Comparison of ENCODE assay signal across 1 cellular context in the genomic region with DNA sequence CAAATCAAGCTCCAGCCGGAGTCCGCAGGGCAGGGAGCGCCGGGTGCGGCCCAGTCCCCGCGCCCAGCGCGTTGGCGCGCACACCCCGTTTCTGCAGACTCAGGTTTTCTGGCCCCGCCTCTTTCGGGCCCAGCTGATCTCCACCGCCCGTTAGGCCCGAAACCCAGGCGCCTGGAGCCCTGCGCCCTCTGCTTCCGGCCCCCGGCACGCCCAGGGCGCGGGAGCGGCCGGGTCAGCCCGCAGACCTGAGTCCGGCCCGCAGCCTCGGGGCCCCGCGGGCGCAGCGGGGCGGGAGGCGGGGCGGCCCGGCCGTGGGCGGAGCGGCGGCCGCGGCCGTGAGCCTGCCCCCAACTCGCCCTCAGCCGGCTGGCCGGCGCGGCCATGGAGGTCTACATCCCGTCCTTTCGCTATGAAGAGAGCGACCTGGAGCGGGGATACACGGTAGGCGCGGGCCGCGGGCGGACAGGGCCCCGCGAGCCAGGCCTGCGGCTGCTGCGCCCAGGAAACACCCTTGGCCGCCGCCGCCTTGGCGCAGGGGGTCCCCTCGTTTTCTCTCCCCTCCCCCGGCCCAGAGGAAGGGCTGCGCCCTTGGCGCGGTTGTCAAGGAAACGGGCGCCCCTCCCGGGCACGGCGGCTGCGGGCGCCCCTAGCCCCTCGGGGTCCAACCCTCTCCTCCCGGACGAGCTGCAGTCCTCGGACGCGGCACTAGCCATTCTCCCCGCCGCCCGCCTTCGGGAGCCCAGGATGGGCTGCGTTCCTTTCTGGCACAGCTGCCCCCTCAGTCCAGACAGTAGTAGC.
TF ChIP-seq lines count a peak whose summit lies in the region.

A gene with protein sequence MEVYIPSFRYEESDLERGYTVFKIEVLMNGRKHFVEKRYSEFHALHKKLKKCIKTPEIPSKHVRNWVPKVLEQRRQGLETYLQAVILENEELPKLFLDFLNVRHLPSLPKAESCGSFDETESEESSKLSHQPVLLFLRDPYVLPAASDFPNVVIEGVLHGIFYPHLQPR (plus strand): TSS at position 361 of the 798 bp plus-strand sequence. CDS start 21 bp downstream, at position 382.

TF ChIP-seq in HEK293, 187 proteins besides CTCF, POLR2A, EP300 and RAD21 (continued from another document and continues in another):
- TF ChIP-seq, protein P1, sequence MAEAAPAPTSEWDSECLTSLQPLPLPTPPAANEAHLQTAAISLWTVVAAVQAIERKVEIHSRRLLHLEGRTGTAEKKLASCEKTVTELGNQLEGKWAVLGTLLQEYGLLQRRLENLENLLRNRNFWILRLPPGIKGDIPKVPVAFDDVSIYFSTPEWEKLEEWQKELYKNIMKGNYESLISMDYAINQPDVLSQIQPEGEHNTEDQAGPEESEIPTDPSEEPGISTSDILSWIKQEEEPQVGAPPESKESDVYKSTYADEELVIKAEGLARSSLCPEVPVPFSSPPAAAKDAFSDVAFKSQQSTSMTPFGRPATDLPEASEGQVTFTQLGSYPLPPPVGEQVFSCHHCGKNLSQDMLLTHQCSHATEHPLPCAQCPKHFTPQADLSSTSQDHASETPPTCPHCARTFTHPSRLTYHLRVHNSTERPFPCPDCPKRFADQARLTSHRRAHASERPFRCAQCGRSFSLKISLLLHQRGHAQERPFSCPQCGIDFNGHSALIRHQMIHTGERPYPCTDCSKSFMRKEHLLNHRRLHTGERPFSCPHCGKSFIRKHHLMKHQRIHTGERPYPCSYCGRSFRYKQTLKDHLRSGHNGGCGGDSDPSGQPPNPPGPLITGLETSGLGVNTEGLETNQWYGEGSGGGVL (tag by site-specific recombination; IDR thresholded peaks at IDR 0.05): no peak
- TF ChIP-seq, protein P2, sequence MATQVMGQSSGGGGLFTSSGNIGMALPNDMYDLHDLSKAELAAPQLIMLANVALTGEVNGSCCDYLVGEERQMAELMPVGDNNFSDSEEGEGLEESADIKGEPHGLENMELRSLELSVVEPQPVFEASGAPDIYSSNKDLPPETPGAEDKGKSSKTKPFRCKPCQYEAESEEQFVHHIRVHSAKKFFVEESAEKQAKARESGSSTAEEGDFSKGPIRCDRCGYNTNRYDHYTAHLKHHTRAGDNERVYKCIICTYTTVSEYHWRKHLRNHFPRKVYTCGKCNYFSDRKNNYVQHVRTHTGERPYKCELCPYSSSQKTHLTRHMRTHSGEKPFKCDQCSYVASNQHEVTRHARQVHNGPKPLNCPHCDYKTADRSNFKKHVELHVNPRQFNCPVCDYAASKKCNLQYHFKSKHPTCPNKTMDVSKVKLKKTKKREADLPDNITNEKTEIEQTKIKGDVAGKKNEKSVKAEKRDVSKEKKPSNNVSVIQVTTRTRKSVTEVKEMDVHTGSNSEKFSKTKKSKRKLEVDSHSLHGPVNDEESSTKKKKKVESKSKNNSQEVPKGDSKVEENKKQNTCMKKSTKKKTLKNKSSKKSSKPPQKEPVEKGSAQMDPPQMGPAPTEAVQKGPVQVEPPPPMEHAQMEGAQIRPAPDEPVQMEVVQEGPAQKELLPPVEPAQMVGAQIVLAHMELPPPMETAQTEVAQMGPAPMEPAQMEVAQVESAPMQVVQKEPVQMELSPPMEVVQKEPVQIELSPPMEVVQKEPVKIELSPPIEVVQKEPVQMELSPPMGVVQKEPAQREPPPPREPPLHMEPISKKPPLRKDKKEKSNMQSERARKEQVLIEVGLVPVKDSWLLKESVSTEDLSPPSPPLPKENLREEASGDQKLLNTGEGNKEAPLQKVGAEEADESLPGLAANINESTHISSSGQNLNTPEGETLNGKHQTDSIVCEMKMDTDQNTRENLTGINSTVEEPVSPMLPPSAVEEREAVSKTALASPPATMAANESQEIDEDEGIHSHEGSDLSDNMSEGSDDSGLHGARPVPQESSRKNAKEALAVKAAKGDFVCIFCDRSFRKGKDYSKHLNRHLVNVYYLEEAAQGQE (tag by site-specific recombination; IDR thresholded peaks at IDR 0.05): peak; percentile 30; the same call in 1 of the 2 replicates
- TF ChIP-seq ZNF19 (tag by site-specific recombination; IDR thresholded peaks at IDR 0.05; ENCODE audit: low read depth) (no peak), ZNF184 (tag by site-specific recombination; IDR thresholded peaks at IDR 0.05) (0 out of 2 replicates have a peak, but pooled peaks have one; percentile 18), ZBTB21 (tag by site-specific recombination; IDR thresholded peaks at IDR 0.05) (0 out of 2 replicates have a peak, but pooled peaks have one; percentile 15), WT1 (tag by site-specific recombination; IDR thresholded peaks at IDR 0.05) (no peak; the same call in 1 of the 2 replicates), ZNF510 (tag by site-specific recombination; IDR thresholded peaks at IDR 0.05; ENCODE audit: insufficient replicate concordance) (no peak), ZNF596 (tag by site-specific recombination; IDR thresholded peaks at IDR 0.05) (no peak), ZNF132 (tag by site-specific recombination; IDR thresholded peaks at IDR 0.05; ENCODE audit: borderline replicate concordance) (no peak), ZBTB20 (tag by site-specific recombination; IDR thresholded peaks at IDR 0.05) (peak; percentile 70; the same call in 1 of the 2 replicates), ZNF133 (tag by site-specific recombination; IDR thresholded peaks at IDR 0.05) (no peak), ZNF514 (tag by site-specific recombination; IDR thresholded peaks at IDR 0.05) (no peak), FEZF1 (tag by site-specific recombination; IDR thresholded peaks at IDR 0.05) (no peak), TRIM28 (IDR thresholded peaks at IDR 0.05; ENCODE audit: borderline replicate concordance, low read length) (no peak), ZNF341 (tag by site-specific recombination; IDR thresholded peaks at IDR 0.05; ENCODE audit: low read depth) (peak; percentile 90), ZNF350 (tag by site-specific recombination; IDR thresholded peaks at IDR 0.05) (no peak), HOXD13 (CRISPR knock-in tag; IDR thresholded peaks at IDR 0.05; ENCODE audit: borderline replicate concordance) (no peak), ZNF701 (tag by site-specific recombination; IDR thresholded peaks at IDR 0.05) (no peak), KLF8 (tag by site-specific recombination; IDR thresholded peaks at IDR 0.05) (peak; percentile 63), ZNF155 (tag by site-specific recombination; IDR thresholded peaks at IDR 0.05) (no peak), ZBTB48 (tag by site-specific recombination; IDR thresholded peaks at IDR 0.05) (no peak), KLF16 (tag by site-specific recombination; IDR thresholded peaks at IDR 0.05) (0 out of 2 replicates have a peak, but pooled peaks have one; percentile 34), SETDB1 (IDR thresholded peaks at IDR 0.05; ENCODE audit: insufficient read length, low read length) (no peak), ZNF175 (tag by site-specific recombination; IDR thresholded peaks at IDR 0.05) (no peak), ZNF664 (tag by site-specific recombination; IDR thresholded peaks at IDR 0.05) (no peak), ZNF548 (tag by site-specific recombination; IDR thresholded peaks at IDR 0.05) (no peak), MYNN (tag by site-specific recombination; IDR thresholded peaks at IDR 0.05; ENCODE audit: borderline replicate concordance) (no peak), ZNF560 (tag by site-specific recombination; IDR thresholded peaks at IDR 0.05; ENCODE audit: borderline replicate concordance) (no peak), GFI1B (tag by site-specific recombination; IDR thresholded peaks at IDR 0.05) (no peak), OVOL3 (tag by site-specific recombination; IDR thresholded peaks at IDR 0.05) (no peak), ZNF658 (tag by site-specific recombination; IDR thresholded peaks at IDR 0.05) (no peak)
- TF ChIP-seq, protein P3, sequence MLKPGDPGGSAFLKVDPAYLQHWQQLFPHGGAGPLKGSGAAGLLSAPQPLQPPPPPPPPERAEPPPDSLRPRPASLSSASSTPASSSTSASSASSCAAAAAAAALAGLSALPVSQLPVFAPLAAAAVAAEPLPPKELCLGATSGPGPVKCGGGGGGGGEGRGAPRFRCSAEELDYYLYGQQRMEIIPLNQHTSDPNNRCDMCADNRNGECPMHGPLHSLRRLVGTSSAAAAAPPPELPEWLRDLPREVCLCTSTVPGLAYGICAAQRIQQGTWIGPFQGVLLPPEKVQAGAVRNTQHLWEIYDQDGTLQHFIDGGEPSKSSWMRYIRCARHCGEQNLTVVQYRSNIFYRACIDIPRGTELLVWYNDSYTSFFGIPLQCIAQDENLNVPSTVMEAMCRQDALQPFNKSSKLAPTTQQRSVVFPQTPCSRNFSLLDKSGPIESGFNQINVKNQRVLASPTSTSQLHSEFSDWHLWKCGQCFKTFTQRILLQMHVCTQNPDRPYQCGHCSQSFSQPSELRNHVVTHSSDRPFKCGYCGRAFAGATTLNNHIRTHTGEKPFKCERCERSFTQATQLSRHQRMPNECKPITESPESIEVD (tag by site-specific recombination; IDR thresholded peaks at IDR 0.05): no peak
- TF ChIP-seq, protein P4, sequence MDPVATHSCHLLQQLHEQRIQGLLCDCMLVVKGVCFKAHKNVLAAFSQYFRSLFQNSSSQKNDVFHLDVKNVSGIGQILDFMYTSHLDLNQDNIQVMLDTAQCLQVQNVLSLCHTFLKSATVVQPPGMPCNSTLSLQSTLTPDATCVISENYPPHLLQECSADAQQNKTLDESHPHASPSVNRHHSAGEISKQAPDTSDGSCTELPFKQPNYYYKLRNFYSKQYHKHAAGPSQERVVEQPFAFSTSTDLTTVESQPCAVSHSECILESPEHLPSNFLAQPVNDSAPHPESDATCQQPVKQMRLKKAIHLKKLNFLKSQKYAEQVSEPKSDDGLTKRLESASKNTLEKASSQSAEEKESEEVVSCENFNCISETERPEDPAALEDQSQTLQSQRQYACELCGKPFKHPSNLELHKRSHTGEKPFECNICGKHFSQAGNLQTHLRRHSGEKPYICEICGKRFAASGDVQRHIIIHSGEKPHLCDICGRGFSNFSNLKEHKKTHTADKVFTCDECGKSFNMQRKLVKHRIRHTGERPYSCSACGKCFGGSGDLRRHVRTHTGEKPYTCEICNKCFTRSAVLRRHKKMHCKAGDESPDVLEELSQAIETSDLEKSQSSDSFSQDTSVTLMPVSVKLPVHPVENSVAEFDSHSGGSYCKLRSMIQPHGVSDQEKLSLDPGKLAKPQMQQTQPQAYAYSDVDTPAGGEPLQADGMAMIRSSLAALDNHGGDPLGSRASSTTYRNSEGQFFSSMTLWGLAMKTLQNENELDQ (tag by site-specific recombination; IDR thresholded peaks at IDR 0.05; ENCODE audit: low read depth): no peak
- TF ChIP-seq, protein P5, sequence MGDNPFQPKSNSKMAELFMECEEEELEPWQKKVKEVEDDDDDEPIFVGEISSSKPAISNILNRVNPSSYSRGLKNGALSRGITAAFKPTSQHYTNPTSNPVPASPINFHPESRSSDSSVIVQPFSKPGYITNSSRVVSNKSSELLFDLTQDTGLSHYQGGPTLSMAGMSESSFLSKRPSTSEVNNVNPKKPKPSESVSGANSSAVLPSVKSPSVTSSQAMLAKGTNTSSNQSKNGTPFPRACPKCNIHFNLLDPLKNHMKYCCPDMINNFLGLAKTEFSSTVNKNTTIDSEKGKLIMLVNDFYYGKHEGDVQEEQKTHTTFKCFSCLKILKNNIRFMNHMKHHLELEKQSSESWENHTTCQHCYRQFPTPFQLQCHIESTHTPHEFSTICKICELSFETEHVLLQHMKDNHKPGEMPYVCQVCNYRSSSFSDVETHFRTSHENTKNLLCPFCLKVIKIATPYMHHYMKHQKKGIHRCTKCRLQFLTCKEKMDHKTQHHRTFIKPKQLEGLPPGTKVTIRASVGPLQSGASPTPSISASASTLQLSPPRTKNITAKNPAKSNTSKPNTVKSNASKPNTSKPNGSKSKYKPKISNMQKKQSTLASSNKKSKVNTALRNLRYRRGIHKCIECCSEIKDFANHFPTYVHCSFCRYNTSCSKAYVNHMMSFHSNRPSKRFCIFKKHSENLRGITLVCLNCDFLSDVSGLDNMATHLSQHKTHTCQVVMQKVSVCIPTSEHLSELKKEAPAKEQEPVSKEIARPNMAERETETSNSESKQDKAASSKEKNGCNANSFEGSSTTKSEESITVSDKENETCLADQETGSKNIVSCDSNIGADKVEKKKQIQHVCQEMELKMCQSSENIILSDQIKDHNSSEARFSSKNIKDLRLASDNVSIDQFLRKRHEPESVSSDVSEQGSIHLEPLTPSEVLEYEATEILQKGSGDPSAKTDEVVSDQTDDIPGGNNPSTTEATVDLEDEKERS (tag by site-specific recombination; IDR thresholded peaks at IDR 0.05): no peak
- TF ChIP-seq, protein P6, sequence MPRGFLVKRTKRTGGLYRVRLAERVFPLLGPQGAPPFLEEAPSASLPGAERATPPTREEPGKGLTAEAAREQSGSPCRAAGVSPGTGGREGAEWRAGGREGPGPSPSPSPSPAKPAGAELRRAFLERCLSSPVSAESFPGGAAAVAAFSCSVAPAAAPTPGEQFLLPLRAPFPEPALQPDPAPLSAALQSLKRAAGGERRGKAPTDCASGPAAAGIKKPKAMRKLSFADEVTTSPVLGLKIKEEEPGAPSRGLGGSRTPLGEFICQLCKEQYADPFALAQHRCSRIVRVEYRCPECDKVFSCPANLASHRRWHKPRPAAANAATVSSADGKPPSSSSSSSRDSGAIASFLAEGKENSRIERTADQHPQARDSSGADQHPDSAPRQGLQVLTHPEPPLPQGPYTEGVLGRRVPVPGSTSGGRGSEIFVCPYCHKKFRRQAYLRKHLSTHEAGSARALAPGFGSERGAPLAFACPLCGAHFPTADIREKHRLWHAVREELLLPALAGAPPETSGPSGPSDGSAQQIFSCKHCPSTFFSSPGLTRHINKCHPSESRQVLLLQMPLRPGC (tag by site-specific recombination; IDR thresholded peaks at IDR 0.05): no peak
- TF ChIP-seq, protein P7, sequence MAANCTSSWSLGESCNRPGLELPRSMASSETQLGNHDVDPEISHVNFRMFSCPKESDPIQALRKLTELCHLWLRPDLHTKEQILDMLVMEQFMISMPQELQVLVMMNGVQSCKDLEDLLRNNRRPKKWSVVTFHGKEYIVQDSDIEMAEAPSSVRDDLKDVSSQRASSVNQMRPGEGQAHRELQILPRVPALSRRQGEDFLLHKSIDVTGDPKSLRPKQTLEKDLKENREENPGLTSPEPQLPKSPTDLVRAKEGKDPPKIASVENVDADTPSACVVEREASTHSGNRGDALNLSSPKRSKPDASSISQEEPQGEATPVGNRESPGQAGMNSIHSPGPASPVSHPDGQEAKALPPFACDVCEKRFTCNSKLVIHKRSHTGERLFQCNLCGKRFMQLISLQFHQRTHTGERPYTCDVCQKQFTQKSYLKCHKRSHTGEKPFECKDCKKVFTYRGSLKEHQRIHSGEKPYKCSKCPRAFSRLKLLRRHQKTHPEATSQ (tag by site-specific recombination; IDR thresholded peaks at IDR 0.05): 0 out of 2 replicates have a peak, but pooled peaks have one; percentile 56
- TF ChIP-seq, protein P8, sequence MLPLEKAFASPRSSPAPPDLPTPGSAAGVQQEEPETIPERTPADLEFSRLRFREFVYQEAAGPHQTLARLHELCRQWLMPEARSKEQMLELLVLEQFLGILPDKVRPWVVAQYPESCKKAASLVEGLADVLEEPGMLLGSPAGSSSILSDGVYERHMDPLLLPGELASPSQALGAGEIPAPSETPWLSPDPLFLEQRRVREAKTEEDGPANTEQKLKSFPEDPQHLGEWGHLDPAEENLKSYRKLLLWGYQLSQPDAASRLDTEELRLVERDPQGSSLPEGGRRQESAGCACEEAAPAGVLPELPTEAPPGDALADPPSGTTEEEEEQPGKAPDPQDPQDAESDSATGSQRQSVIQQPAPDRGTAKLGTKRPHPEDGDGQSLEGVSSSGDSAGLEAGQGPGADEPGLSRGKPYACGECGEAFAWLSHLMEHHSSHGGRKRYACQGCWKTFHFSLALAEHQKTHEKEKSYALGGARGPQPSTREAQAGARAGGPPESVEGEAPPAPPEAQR (tag by site-specific recombination; IDR thresholded peaks at IDR 0.05): no peak
